In genomic region chr1:184539580-184539979, GRCh38 we compare ENCODE assay signal across 36 cellular contexts.
"Had no signal": no experiment of that assay in that cellular context is flagged by ENCODE, and none has a peak within 500 bp of the region (broad histone marks: within the 10 kb centered on the region; RNA-seq: fewer than 3 reads in every experiment).

No MANE protein-coding gene starts in this region.

- H3K4me1 ChIP-seq: body of pancreas, breast epithelium had no signal

- H3K27me3 ChIP-seq: adrenal gland, body of pancreas, brain microvascular endothelial cell, breast epithelium had no signal

- DNase-seq: activated B cell treated with CpG ODN at 0.5 μM for 24 hours; activated CD4-positive, alpha-beta memory T cell treated with anti-CD3 and anti-CD28 coated beads for 36 hours; activated CD4-positive, alpha-beta T cell treated with anti-CD3 and anti-CD28 coated beads for 4 hours; activated CD4-positive, alpha-beta T cell treated with anti-CD3 and anti-CD28 coated beads, Interleukin-2, amount 10 ng/mL, durations not matched to agents 24 days and 14 days; activated CD4-positive, alpha-beta T cell treated with anti-CD3 and anti-CD28 coated beads, Interleukin-2, amount 50 U/mL, for 1 hour; activated CD4-positive, alpha-beta T cell treated with anti-CD3 and anti-CD28 coated beads, Interleukin-2, amount 50 U/mL, for 4 hours; activated CD4-positive, CD25-positive, alpha-beta regulatory T cell treated with anti-CD3 and anti-CD28 coated beads, Interleukin-2, amount 50 U/mL, for 72 hours; activated CD8-positive, alpha-beta memory T cell treated with anti-CD3 and anti-CD28 coated beads, Interleukin-2, amount 50 U/mL, for 4 hours; activated CD8-positive, alpha-beta T cell treated with anti-CD3 and anti-CD28 coated beads for 36 hours; activated effector memory CD4-positive, alpha-beta T cell treated with anti-CD3 and anti-CD28 coated beads, Interleukin-2, amount 50 U/mL, for 16 hours; activated gamma-delta T cell treated with Interleukin-2 at 50 U/mL for 16 hours; activated naive CD4-positive, alpha-beta T cell; activated naive CD4-positive, alpha-beta T cell treated with anti-CD3 and anti-CD28 coated beads for 36 hours; activated naive CD4-positive, alpha-beta T cell treated with anti-CD3 and anti-CD28 coated beads, Interleukin-2, amount 50 U/mL, for 16 hours; activated naive CD8-positive, alpha-beta T cell treated with anti-CD3 and anti-CD28 coated beads for 36 hours; activated T-cell treated with anti-CD3 and anti-CD28 coated beads for 4 hours; activated T-cell treated with anti-CD3 and anti-CD28 coated beads, Interleukin-2, amount 50 U/mL, for 1 hour; activated T-cell treated with anti-CD3 and anti-CD28 coated beads, Interleukin-2, amount 50 U/mL, for 4 hours; activated T-cell treated with anti-CD3 and anti-CD28 coated beads, Interleukin-2, amount 50 U/mL, for 72 hours; adrenal gland; amniotic stem cell; aorta; body of pancreas; brain microvascular endothelial cell; central memory CD4-positive, alpha-beta T cell; T-helper 1 cell; T-helper 2 cell; T-helper 9 cell had no signal

- H3K27me3 Mint-ChIP-seq: activated B cell treated with CpG ODN at 0.5 μM for 24 hours; activated CD4-positive, alpha-beta T cell treated with anti-CD3 and anti-CD28 coated beads, Interleukin-2, amount 10 ng/mL, durations not matched to agents 24 days and 14 days; activated CD8-positive, alpha-beta T cell treated with anti-CD3 and anti-CD28 coated beads for 36 hours had no signal

- H3K4me3 Mint-ChIP-seq: activated B cell treated with CpG ODN at 0.5 μM for 24 hours; activated CD4-positive, alpha-beta memory T cell treated with anti-CD3 and anti-CD28 coated beads for 36 hours; activated CD4-positive, alpha-beta T cell treated with anti-CD3 and anti-CD28 coated beads, Interleukin-2, amount 10 ng/mL, durations not matched to agents 24 days and 14 days; activated CD8-positive, alpha-beta T cell treated with anti-CD3 and anti-CD28 coated beads for 36 hours; activated naive CD4-positive, alpha-beta T cell treated with anti-CD3 and anti-CD28 coated beads for 36 hours; activated naive CD8-positive, alpha-beta T cell treated with anti-CD3 and anti-CD28 coated beads for 36 hours; activated T-cell treated with anti-CD3 and anti-CD28 coated beads, Interleukin-2, amount 50 U/mL, for 4 hours; activated T-cell treated with anti-CD3 and anti-CD28 coated beads, Interleukin-2, amount 50 U/mL, for 72 hours; activated T-helper 1 cell treated with anti-CD3 and anti-CD28 coated beads, Interleukin-12 subunit alpha, Interleukin-12 subunit beta, Interleukin-2, Interleukin-4 antibody, amounts not matched to agents 30 ng/mL and 10 ng/mL and 1 ng/mL, durations not matched to agents 14 hours and 24 hours and 36 hours; activated T-helper 17 cell treated with anti-CD3 and anti-CD28 coated beads, Interleukin-2, amount 50 U/mL, for 72 hours; T-helper 1 cell treated with Interleukin-12 subunit alpha and Interleukin-12 subunit beta and Interleukin-4 antibody, amounts not matched to agents 30 μg/mL and 1 μg/mL, for 36 hours; T-helper 2 cell treated with Interferon-gamma antibody and Interleukin-4, amounts not matched to agents 5 μg/mL and 100 μg/mL, for 36 hours had no signal

- H3K4me3 ChIP-seq: adrenal gland, body of pancreas, breast epithelium had no signal

- H3K27ac ChIP-seq: body of pancreas, brain microvascular endothelial cell, breast epithelium, VCaP had no signal

- ATAC-seq: activated CD8-positive, alpha-beta T cell treated with anti-CD3 and anti-CD28 coated beads for 36 hours; activated naive CD4-positive, alpha-beta T cell treated with anti-CD3 and anti-CD28 coated beads, Interleukin-2, amount 50 U/mL, for 72 hours; activated T-cell treated with anti-CD3 and anti-CD28 coated beads, Interleukin-2, amount 50 U/mL, for 4 hours; activated T-cell treated with anti-CD3 and anti-CD28 coated beads, Interleukin-2, amount 50 U/mL, for 72 hours; activated T-helper 17 cell treated with anti-CD3 and anti-CD28 coated beads, Interleukin-2, amount 50 U/mL, for 72 hours; body of pancreas had no signal

- H3K36me3 ChIP-seq: adrenal gland, brain microvascular endothelial cell, breast epithelium had no signal

- FAIRE-seq: astrocyte had no signal

- H3K4me1 Mint-ChIP-seq: activated B cell treated with CpG ODN at 0.5 μM for 24 hours; activated CD4-positive, alpha-beta T cell treated with anti-CD3 and anti-CD28 coated beads, Interleukin-2, amount 10 ng/mL, durations not matched to agents 24 days and 14 days; activated naive CD8-positive, alpha-beta T cell treated with anti-CD3 and anti-CD28 coated beads for 36 hours; activated T-helper 17 cell treated with anti-CD3 and anti-CD28 coated beads, Interleukin-2, amount 50 U/mL, for 72 hours had no signal

- H3K36me3 Mint-ChIP-seq: activated CD4-positive, alpha-beta memory T cell treated with anti-CD3 and anti-CD28 coated beads for 36 hours; activated naive CD4-positive, alpha-beta T cell treated with anti-CD3 and anti-CD28 coated beads, Interleukin-2, amount 50 U/mL, for 72 hours; activated naive CD8-positive, alpha-beta T cell treated with anti-CD3 and anti-CD28 coated beads for 36 hours had no signal

- H3K27ac Mint-ChIP-seq: activated B cell treated with CpG ODN at 0.5 μM for 24 hours; activated CD4-positive, alpha-beta memory T cell treated with anti-CD3 and anti-CD28 coated beads for 36 hours; activated CD4-positive, alpha-beta T cell treated with anti-CD3 and anti-CD28 coated beads, Interleukin-2, amount 10 ng/mL, durations not matched to agents 24 days and 14 days; activated CD8-positive, alpha-beta T cell treated with anti-CD3 and anti-CD28 coated beads for 36 hours; activated naive CD4-positive, alpha-beta T cell treated with anti-CD3 and anti-CD28 coated beads for 36 hours; activated naive CD4-positive, alpha-beta T cell treated with anti-CD3 and anti-CD28 coated beads, Interleukin-2, amount 50 U/mL, for 72 hours; activated naive CD8-positive, alpha-beta T cell treated with anti-CD3 and anti-CD28 coated beads for 36 hours; activated T-cell treated with anti-CD3 and anti-CD28 coated beads, Interleukin-2, amount 50 U/mL, for 72 hours; activated T-helper 1 cell treated with anti-CD3 and anti-CD28 coated beads, Interleukin-12 subunit alpha, Interleukin-12 subunit beta, Interleukin-2, Interleukin-4 antibody, amounts not matched to agents 30 ng/mL and 10 ng/mL and 1 ng/mL, durations not matched to agents 14 hours and 24 hours and 36 hours; activated T-helper 17 cell treated with anti-CD3 and anti-CD28 coated beads, Interleukin-2, amount 50 U/mL, for 72 hours; T-helper 1 cell treated with Interleukin-12 subunit alpha and Interleukin-12 subunit beta and Interleukin-4 antibody, amounts not matched to agents 30 μg/mL and 1 μg/mL, for 36 hours; T-helper 2 cell treated with Interferon-gamma antibody and Interleukin-4, amounts not matched to agents 5 μg/mL and 100 μg/mL, for 36 hours had no signal

- H3K9me3 Mint-ChIP-seq: activated CD4-positive, alpha-beta T cell treated with anti-CD3 and anti-CD28 coated beads, Interleukin-2, amount 10 ng/mL, durations not matched to agents 24 days and 14 days; T-helper 1 cell treated with Interleukin-12 subunit alpha and Interleukin-12 subunit beta and Interleukin-4 antibody, amounts not matched to agents 30 μg/mL and 1 μg/mL, for 36 hours had no signal

- H3K9me3 ChIP-seq: body of pancreas had no signal
